ENCODE assay signal across 3 cellular contexts in the genomic region with DNA sequence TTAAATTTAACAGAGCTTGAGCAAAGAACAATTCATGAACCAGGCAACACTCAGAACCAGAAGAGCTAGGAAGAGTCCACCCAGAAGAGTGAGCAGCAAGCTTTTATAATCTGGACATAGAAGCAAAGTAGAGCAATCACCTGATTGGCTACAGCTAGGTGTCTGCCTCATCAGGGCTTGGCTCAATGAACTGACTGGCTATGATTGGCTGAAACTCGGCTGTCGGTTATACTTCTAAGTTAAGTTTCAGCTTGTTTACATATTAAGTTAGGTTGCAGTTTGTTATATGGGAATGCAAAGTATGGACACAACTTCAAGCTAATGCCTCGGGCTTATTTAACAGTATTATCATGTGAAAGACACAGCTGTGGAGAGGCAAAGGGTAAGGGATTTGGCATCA.
TF ChIP-seq lines count a peak whose summit lies in the region.

No MANE protein-coding gene starts in this region.

TF ChIP-seq in IMR-90, 13 proteins besides CTCF, POLR2A, EP300 and RAD21:
- TF ChIP-seq RCOR1 (IDR thresholded peaks at IDR 0.05; ENCODE audit: insufficient replicate concordance, low read length) (no peak), SMC3 (IDR thresholded peaks at IDR 0.05; ENCODE audit: low read depth, low read length) (no peak), CHD1 (IDR thresholded peaks at IDR 0.05; ENCODE audit: low read depth, low read length) (no peak), RFX5 (IDR thresholded peaks at IDR 0.05; ENCODE audit: low read depth, low read length) (no peak), FOS (IDR thresholded peaks at IDR 0.05; ENCODE audit: low read depth, low read length) (no peak), CEBPB (IDR thresholded peaks at IDR 0.05; ENCODE audit: low read depth, low read length) (no peak), MAZ (IDR thresholded peaks at IDR 0.05; ENCODE audit: borderline replicate concordance, low read depth, low read length) (no peak), BHLHE40 (IDR thresholded peaks at IDR 0.05; ENCODE audit: low read depth, low read length) (no peak), MAFK (IDR thresholded peaks at IDR 0.05; ENCODE audit: low read depth, low read length) (no peak), MXI1 (IDR thresholded peaks at IDR 0.05; ENCODE audit: borderline replicate concordance, low read depth, low read length) (no peak), NFE2L2 (IDR thresholded peaks at IDR 0.05; ENCODE audit: low read depth, low read length) (no peak)
- TF ChIP-seq, protein P1, sequence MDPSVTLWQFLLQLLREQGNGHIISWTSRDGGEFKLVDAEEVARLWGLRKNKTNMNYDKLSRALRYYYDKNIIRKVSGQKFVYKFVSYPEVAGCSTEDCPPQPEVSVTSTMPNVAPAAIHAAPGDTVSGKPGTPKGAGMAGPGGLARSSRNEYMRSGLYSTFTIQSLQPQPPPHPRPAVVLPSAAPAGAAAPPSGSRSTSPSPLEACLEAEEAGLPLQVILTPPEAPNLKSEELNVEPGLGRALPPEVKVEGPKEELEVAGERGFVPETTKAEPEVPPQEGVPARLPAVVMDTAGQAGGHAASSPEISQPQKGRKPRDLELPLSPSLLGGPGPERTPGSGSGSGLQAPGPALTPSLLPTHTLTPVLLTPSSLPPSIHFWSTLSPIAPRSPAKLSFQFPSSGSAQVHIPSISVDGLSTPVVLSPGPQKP (IDR thresholded peaks at IDR 0.05; ENCODE audit: borderline replicate concordance, low read depth, low read length) = no peak
- TF ChIP-seq, protein P2, sequence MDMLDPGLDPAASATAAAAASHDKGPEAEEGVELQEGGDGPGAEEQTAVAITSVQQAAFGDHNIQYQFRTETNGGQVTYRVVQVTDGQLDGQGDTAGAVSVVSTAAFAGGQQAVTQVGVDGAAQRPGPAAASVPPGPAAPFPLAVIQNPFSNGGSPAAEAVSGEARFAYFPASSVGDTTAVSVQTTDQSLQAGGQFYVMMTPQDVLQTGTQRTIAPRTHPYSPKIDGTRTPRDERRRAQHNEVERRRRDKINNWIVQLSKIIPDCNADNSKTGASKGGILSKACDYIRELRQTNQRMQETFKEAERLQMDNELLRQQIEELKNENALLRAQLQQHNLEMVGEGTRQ (IDR thresholded peaks at IDR 0.05; ENCODE audit: low read depth, low read length) = no peak

TF ChIP-seq in K562, 482 proteins besides CTCF, POLR2A, EP300 and RAD21:
- TF ChIP-seq NR2C1 (IDR thresholded peaks at IDR 0.05) (no peak), NR2C1 (tag; IDR thresholded peaks at IDR 0.05) (no peak), BDP1 (IDR thresholded peaks at IDR 0.05; ENCODE audit: insufficient read depth, insufficient read length) (no peak), ZNF41 (CRISPR knock-in tag; conservative IDR thresholded peaks at IDR 0.05) (no peak), EWSR1 (IDR thresholded peaks at IDR 0.05; ENCODE audit: borderline replicate concordance, low read depth, partially characterized antibody) (no peak)
- TF ChIP-seq, protein P3, sequence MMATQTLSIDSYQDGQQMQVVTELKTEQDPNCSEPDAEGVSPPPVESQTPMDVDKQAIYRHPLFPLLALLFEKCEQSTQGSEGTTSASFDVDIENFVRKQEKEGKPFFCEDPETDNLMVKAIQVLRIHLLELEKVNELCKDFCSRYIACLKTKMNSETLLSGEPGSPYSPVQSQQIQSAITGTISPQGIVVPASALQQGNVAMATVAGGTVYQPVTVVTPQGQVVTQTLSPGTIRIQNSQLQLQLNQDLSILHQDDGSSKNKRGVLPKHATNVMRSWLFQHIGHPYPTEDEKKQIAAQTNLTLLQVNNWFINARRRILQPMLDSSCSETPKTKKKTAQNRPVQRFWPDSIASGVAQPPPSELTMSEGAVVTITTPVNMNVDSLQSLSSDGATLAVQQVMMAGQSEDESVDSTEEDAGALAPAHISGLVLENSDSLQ (IDR thresholded peaks at IDR 0.05) = peak; percentile 23; the same call in 1 of the 2 replicates

TF ChIP-seq in HepG2, 621 proteins besides CTCF, POLR2A, EP300 and RAD21:
- TF ChIP-seq ETV6 (CRISPR knock-in tag; conservative IDR thresholded peaks at IDR 0.05) (no peak), ZKSCAN5 (CRISPR knock-in tag; IDR thresholded peaks at IDR 0.05) (no peak), ZNF292 (CRISPR knock-in tag; IDR thresholded peaks at IDR 0.05; ENCODE audit: borderline replicate concordance, low read depth) (no peak), FOXM1 (CRISPR knock-in tag; IDR thresholded peaks at IDR 0.05) (no peak), NFYC (CRISPR knock-in tag; IDR thresholded peaks at IDR 0.05) (no peak), TRIM24 (CRISPR knock-in tag; IDR thresholded peaks at IDR 0.05) (no peak), BHLHE40 (IDR thresholded peaks at IDR 0.05; ENCODE audit: low read length) (no peak), ZNF136 (CRISPR knock-in tag; IDR thresholded peaks at IDR 0.05; ENCODE audit: low read depth) (no peak), POLR2AphosphoS5 (IDR thresholded peaks at IDR 0.05; ENCODE audit: low read depth, low read length) (no peak)
- TF ChIP-seq, protein P4, sequence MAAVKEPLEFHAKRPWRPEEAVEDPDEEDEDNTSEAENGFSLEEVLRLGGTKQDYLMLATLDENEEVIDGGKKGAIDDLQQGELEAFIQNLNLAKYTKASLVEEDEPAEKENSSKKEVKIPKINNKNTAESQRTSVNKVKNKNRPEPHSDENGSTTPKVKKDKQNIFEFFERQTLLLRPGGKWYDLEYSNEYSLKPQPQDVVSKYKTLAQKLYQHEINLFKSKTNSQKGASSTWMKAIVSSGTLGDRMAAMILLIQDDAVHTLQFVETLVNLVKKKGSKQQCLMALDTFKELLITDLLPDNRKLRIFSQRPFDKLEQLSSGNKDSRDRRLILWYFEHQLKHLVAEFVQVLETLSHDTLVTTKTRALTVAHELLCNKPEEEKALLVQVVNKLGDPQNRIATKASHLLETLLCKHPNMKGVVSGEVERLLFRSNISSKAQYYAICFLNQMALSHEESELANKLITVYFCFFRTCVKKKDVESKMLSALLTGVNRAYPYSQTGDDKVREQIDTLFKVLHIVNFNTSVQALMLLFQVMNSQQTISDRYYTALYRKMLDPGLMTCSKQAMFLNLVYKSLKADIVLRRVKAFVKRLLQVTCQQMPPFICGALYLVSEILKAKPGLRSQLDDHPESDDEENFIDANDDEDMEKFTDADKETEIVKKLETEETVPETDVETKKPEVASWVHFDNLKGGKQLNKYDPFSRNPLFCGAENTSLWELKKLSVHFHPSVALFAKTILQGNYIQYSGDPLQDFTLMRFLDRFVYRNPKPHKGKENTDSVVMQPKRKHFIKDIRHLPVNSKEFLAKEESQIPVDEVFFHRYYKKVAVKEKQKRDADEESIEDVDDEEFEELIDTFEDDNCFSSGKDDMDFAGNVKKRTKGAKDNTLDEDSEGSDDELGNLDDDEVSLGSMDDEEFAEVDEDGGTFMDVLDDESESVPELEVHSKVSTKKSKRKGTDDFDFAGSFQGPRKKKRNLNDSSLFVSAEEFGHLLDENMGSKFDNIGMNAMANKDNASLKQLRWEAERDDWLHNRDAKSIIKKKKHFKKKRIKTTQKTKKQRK (IDR thresholded peaks at IDR 0.05; ENCODE audit: low read length) = no peak
TF ChIP-seq in HepG2: peak in this region for 0.
